Comparison of ENCODE assay signal across 8 cellular contexts in the genomic region with DNA sequence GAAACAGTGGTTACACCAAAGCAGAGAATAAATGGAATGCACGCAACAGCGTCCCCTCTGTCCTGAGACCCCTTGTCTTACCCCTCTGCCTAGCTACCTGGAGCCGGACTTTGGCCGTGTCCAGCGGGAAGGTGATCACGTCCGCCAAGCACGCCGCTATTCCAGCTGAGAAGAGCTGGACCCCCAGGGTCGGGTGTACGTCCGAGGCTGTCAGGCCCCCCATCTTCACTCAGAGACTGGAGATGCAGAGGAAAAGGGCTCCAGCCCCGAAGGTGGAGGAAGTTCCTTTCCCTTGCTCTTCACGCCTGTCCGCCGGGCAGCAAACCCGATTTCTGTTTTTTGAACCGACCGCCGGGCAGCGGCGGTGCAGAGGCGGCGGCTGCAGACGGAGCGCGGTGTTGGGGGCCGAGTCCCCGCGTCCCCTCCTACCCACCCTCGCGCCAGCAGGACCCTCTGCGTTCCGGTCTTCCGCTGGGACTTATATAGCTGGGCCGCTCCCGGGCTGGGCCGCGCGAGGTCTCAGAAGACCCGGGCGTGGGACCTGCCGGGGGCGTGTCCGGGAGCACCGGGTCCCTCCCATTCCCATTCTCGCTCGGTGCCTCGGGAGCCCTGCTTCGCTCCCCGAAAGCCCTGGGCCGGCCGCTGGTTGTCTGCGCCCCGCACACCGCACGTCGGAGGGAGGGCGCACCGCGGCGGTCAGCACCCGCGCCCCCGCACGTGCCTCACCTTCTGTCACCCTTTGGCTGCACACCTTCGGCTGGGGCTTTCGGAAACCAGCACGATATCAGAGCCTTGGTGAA. TPM values are rescaled to one million over a fixed set of nuclear protein-coding genes. Genes with fewer than 3 reads are reported as not detected.
DNase-seq lines count a peak whose midpoint lies in the region; ATAC-seq, FAIRE-seq and TF ChIP-seq lines count a peak whose summit lies in the region.

A gene with protein sequence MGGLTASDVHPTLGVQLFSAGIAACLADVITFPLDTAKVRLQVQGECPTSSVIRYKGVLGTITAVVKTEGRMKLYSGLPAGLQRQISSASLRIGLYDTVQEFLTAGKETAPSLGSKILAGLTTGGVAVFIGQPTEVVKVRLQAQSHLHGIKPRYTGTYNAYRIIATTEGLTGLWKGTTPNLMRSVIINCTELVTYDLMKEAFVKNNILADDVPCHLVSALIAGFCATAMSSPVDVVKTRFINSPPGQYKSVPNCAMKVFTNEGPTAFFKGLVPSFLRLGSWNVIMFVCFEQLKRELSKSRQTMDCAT (minus strand): TSS at position 455 of the 800 bp plus-strand sequence. CDS start 232 bp downstream, at position 223.

- no peak within 1 kb of the TSS for H3K27ac Mint-ChIP-seq in CD8-positive, alpha-beta T cell
- no peak within 1 kb of the TSS for H3K27ac Mint-ChIP-seq in nephron progenitor cell

- POLR2A ChIA-PET in CD8-positive, alpha-beta T cell (lab: Charles Lee), result no interaction called here

- peak; percentile 14 for ATAC-seq in CD8-positive, alpha-beta T cell

- no peak for DNase-seq in CD8-positive, alpha-beta T cell
- DNase-seq in NCI-H69 (lab: John Stamatoyannopoulos, UW), result peak; percentile 42
- peak in 1 of 2 donors; percentile 16 for DNase-seq in fibroblast of lung (ENCODE audit: low read depth in 2 of 2)
- DNase-seq in nephron progenitor cell, result peak; percentile 73
- DNase-seq in GM12892 (ENCODE audit: insufficient read length), result no peak
- DNase-seq in SHP77 (lab: John Stamatoyannopoulos, UW), result no peak
- DNase-seq in middle frontal gyrus (ENCODE audit: extremely low spot score, low spot score), result no peak
- no peak for DNase-seq in stimulated activated CD4-positive, alpha-beta T cell treated with anti-CD3 and anti-CD28 coated beads, Interleukin-1b, Interleukin-23, amount 100 ng/mL, for 48 hours

- peak within 1 kb of the TSS; percentile 75 for H3K4me2 ChIP-seq in fibroblast of lung (ENCODE audit: extremely low read depth, insufficient read depth, low read length)

- peak within 1 kb of the TSS; percentile 32 for H3K4me3 ChIP-seq in CD8-positive, alpha-beta T cell (ENCODE audit: low read depth, low read length)
- peak within 1 kb of the TSS; percentile 1 to 51 (median 31) for H3K4me3 ChIP-seq in fibroblast of lung (replicated peaks in 1 of 4; ENCODE audit: control extremely low read depth in 1 of 4, insufficient read depth in 1 of 4, low read depth in 3 of 4, low read length in 4 of 4)

- H2AFZ ChIP-seq in fibroblast of lung (ENCODE audit: low read length), result no peak within 1 kb of the TSS

- CTCF ChIA-PET in CD8-positive, alpha-beta T cell (lab: Charles Lee), result no interaction called here

- no peak for FAIRE-seq in GM12892 (lab: Jason Lieb, UNC)

- H3K9me3 Mint-ChIP-seq in CD8-positive, alpha-beta T cell, result peaks cover 8% of the 10 kb centered on the region
- H3K9me3 Mint-ChIP-seq in nephron progenitor cell, result peaks cover 23% of the 10 kb centered on the region

- no peaks in the 10 kb centered on the region for H4K20me1 ChIP-seq in fibroblast of lung (ENCODE audit: control insufficient read depth, extremely low read depth, insufficient read depth, low read length)

- intact Hi-C loops in CD8-positive, alpha-beta T cell (cut with DNase I, micrococcal nuclease), result no loop called here

- H3K79me2 ChIP-seq in fibroblast of lung (ENCODE audit: control insufficient read depth, insufficient read depth, low read length), result no peaks in the 10 kb centered on the region

- peaks cover 21% of the 10 kb centered on the region for H3K4me1 Mint-ChIP-seq in CD8-positive, alpha-beta T cell (ENCODE audit: low read depth)
- H3K4me1 Mint-ChIP-seq in nephron progenitor cell, result peaks cover 15% of the 10 kb centered on the region

- no peaks in the 10 kb centered on the region for H3K36me3 ChIP-seq in CD8-positive, alpha-beta T cell (ENCODE audit: insufficient read depth, low read length)
- H3K36me3 ChIP-seq in fibroblast of lung (ENCODE audit: control insufficient read depth, insufficient read depth, low read length), result no peaks in the 10 kb centered on the region

- H3K4me1 ChIP-seq in CD8-positive, alpha-beta T cell (ENCODE audit: insufficient read depth, low read length), result peaks cover 25% of the 10 kb centered on the region
- H3K4me1 ChIP-seq in fibroblast of lung (ENCODE audit: control insufficient read depth, extremely low read depth, insufficient read depth, low read length), result no peaks in the 10 kb centered on the region

- H3K27me3 Mint-ChIP-seq in CD8-positive, alpha-beta T cell (ENCODE audit: low read depth), result peaks cover 50% of the 10 kb centered on the region
- no peaks in the 10 kb centered on the region for H3K27me3 Mint-ChIP-seq in nephron progenitor cell (ENCODE audit: low read depth, poor library complexity)

- no peak for TF ChIP-seq POLR2A in GM12892 (IDR thresholded peaks at IDR 0.05; ENCODE audit: low read depth, low read length)

- no peak for TF ChIP-seq CTCF in CD8-positive, alpha-beta T cell (IDR thresholded peaks at IDR 0.05)
- TF ChIP-seq CTCF in fibroblast of lung (conservative IDR thresholded peaks at IDR 0.05 in 1 of 2, IDR thresholded peaks at IDR 0.05 in 1 of 2; ENCODE audit: low read depth in 1 of 2, low read length in 2 of 2) (no peak), nephron progenitor cell (IDR thresholded peaks at IDR 0.05) (no peak)

- peaks cover 35% of the 10 kb centered on the region for H3K27me3 ChIP-seq in CD8-positive, alpha-beta T cell (ENCODE audit: insufficient read depth, low read length)
- H3K27me3 ChIP-seq in fibroblast of lung (ENCODE audit: control insufficient read depth, insufficient read depth, low read length), result peaks cover 49% of the 10 kb centered on the region

- no peak within 1 kb of the TSS for H3K9ac ChIP-seq in fibroblast of lung (ENCODE audit: insufficient read depth, low read length)

- no peak within 1 kb of the TSS for H3K27ac ChIP-seq in CD8-positive, alpha-beta T cell (ENCODE audit: low read depth, low read length)
- no peak within 1 kb of the TSS for H3K27ac ChIP-seq in fibroblast of lung (ENCODE audit: insufficient read depth, low read length)

- no peaks in the 10 kb centered on the region for H3K9me3 ChIP-seq in CD8-positive, alpha-beta T cell (ENCODE audit: low read length)
- no peaks in the 10 kb centered on the region for H3K9me3 ChIP-seq in fibroblast of lung (ENCODE audit: control insufficient read depth, insufficient read depth, low read depth, low read length)

- H3K4me3 Mint-ChIP-seq in CD8-positive, alpha-beta T cell, result peak within 1 kb of the TSS; percentile 76
- H3K4me3 Mint-ChIP-seq in nephron progenitor cell, result peak within 1 kb of the TSS; percentile 83

- H3K36me3 Mint-ChIP-seq in CD8-positive, alpha-beta T cell, result no peaks in the 10 kb centered on the region
- H3K36me3 Mint-ChIP-seq in nephron progenitor cell (ENCODE audit: low read depth), result no peaks in the 10 kb centered on the region

RNA-seq across cellular contexts. Expression of the gene that starts here (rescaled TPM):
- total RNA-seq in CD8-positive, alpha-beta T cell, result not detected
- total RNA-seq in fibroblast of lung, result not detected in 2 replicates
- polyA plus RNA-seq in fibroblast of lung, result not detected in 2 replicates
- polyA plus RNA-seq in fibroblast of lung (2012), result not detected in 2 replicates
- polyA minus RNA-seq in fibroblast of lung (ENCODE audit: low replicate concordance), result not detected in 2 replicates
- polyA plus RNA-seq in GM12892 (2012; ENCODE audit: missing spikeins), result not detected

Comparison
In these comparisons a context has a peak if more than half of its experiments do, and no peak if none do; other contexts are left out.
1. Peak in ATAC-seq and H3K4me3 ChIP-seq in CD8-positive, alpha-beta T cell; RNA of the gene not detected or under 1 TPM.
2. DNase-seq: peak in NCI-H69 (single experiment) and nephron progenitor cell (single experiment); none in CD8-positive, alpha-beta T cell (0 of 7), GM12892 (single experiment), SHP77 (0 of 2), middle frontal gyrus (single experiment) and stimulated activated CD4-positive, alpha-beta T cell treated with anti-CD3 and anti-CD28 coated beads, Interleukin-1b, Interleukin-23, amount 100 ng/mL, for 48 hours (single experiment).